8 cellular contexts compared by ENCODE assay signal in the genomic region with DNA sequence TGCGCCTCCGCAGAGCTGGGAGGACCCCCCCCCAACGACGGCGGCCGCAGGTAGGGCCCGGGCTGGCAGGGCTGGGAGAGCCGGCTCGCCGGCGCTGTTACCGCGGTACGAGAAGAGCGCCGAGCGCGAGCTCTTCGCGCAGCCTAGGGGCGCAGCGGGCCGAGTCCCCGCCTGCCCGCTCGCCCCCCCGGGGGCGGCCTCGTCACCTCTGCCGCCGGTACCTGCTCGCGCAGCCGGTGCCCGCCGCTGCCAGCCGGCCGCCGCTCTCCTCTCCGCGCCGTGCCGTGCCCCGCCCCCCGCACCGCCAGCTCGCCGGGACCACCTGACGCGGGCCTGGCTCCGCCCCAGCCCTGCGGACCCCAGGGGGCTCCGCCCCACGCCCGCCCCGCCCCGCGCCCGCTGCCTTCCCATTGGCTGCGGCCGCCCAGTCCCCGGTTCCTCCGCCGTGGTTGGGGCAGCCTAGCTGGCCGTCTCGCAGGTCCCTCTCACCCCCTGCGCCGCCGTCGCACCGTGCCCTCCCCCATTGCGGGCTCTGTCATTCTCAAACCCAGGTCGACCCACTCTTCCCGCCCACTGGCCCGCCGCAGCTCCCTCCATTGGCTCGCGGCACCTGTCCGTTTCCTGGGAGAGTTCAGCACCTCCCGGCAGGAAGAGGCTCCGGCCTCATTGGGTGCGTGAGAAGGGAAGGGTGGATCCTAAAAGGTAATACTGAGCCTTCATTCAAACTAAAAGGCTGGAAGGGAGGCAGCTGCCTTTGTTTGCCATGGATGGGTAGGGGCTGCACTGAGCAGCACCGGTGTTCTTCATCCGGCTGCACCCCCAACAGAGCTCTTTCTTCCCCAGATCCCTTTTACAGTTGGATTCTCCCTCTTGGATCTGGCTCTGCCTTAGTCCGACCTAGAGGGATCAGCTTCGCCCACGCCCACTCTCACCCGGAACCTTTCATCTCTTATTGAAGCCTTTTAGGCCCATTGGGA. TPM values are rescaled to one million over a fixed set of nuclear protein-coding genes. Genes with fewer than 3 reads are reported as not detected.
DNase-seq lines count a peak whose midpoint lies in the region; ATAC-seq and TF ChIP-seq lines count a peak whose summit lies in the region.

TSS of gene MAP3K9 (minus strand) at position 276 of the 977 bp plus-strand sequence. CDS start 342 bp downstream, outside the sequence.

- ATAC-seq in GM21619 (IDR thresholded peaks at IDR 0.05; ENCODE audit: unreplicated experiment) = peak; percentile 87
- ATAC-seq in activated T-cell treated with anti-CD3 and anti-CD28 coated beads, Interleukin-2, amount 50 U/mL, for 72 hours (replicated peaks in 1 of 2) = peak; percentile 82 to 86
- peak; percentile 94 for ATAC-seq in stimulated activated naive CD8-positive, alpha-beta T cell treated with anti-CD3 and anti-CD28 coated beads, Interleukin-15, Interleukin-2, amounts not matched to agents 100 U/mL and 50 U/mL, for 24 hours

- TF ChIP-seq CTCF in fibroblast of mammary gland (conservative IDR thresholded peaks at IDR 0.05; ENCODE audit: control insufficient read depth, insufficient read depth, low read depth, low read length) = no peak
- TF ChIP-seq CTCF in nephron (IDR thresholded peaks at IDR 0.05; ENCODE audit: unreplicated experiment in 3 of 3) = no peak

- DNase-seq in DMS53 (lab: John Stamatoyannopoulos, UW) (peak; percentile 97), fibroblast of mammary gland (ENCODE audit: low read depth) (no peak)
- peak; percentile 95 for DNase-seq in Jurkat, Clone E6-1 (ENCODE audit: low read depth, low spot score)
- DNase-seq in activated T-cell treated with anti-CD3 and anti-CD28 coated beads, Interleukin-2, amount 50 U/mL, for 72 hours = peak; percentile 89 to 92
- DNase-seq in stimulated activated naive CD8-positive, alpha-beta T cell treated with anti-CD3 and anti-CD28 coated beads, Interleukin-15, Interleukin-2, amounts not matched to agents 100 U/mL and 50 U/mL, for 24 hours = peak; percentile 94

- peak within 1 kb of the TSS; percentile 68 for H3K4me3 ChIP-seq in Jurkat, Clone E6-1 (ENCODE audit: low read length)
- peak within 1 kb of the TSS; percentile 46 for H3K4me3 ChIP-seq in fibroblast of mammary gland (ENCODE audit: control insufficient read depth, low read depth, low read length)

- H3K9me3 Mint-ChIP-seq in activated T-cell treated with anti-CD3 and anti-CD28 coated beads, Interleukin-2, amount 50 U/mL, for 72 hours = no peaks in the 10 kb centered on the region
- no peaks in the 10 kb centered on the region for H3K9me3 Mint-ChIP-seq in nephron

- peak within 1 kb of the TSS; percentile 32 for H3K27ac Mint-ChIP-seq in activated T-cell treated with anti-CD3 and anti-CD28 coated beads, Interleukin-2, amount 50 U/mL, for 72 hours
- peak within 1 kb of the TSS in 1 of 3 experiments; percentile 22 for H3K27ac Mint-ChIP-seq in nephron

- H3K4me1 Mint-ChIP-seq in activated T-cell treated with anti-CD3 and anti-CD28 coated beads, Interleukin-2, amount 50 U/mL, for 72 hours (ENCODE audit: low read depth) = peaks cover 14% of the 10 kb centered on the region
- H3K4me1 Mint-ChIP-seq in nephron = no peaks in the 10 kb centered on the region

- peak within 1 kb of the TSS in 1 of 2 donors; percentile 82 for H3K4me3 Mint-ChIP-seq in activated T-cell treated with anti-CD3 and anti-CD28 coated beads, Interleukin-2, amount 50 U/mL, for 72 hours
- peak within 1 kb of the TSS; percentile 74 to 82 (median 82) for H3K4me3 Mint-ChIP-seq in nephron

- peaks cover 0 to 2% of the 10 kb centered on the region in 2 donors for H3K36me3 Mint-ChIP-seq in activated T-cell treated with anti-CD3 and anti-CD28 coated beads, Interleukin-2, amount 50 U/mL, for 72 hours (ENCODE audit: insufficient read depth in 2 of 2)
- no peaks in the 10 kb centered on the region for H3K36me3 Mint-ChIP-seq in nephron (ENCODE audit: low read depth)

- H3K27me3 Mint-ChIP-seq in activated T-cell treated with anti-CD3 and anti-CD28 coated beads, Interleukin-2, amount 50 U/mL, for 72 hours (ENCODE audit: low read depth) = peaks cover 5% of the 10 kb centered on the region
- peaks cover 22% of the 10 kb centered on the region for H3K27me3 Mint-ChIP-seq in nephron (ENCODE audit: low read depth)

TF ChIP-seq in PFSK-1, 5 proteins besides CTCF, POLR2A, EP300 and RAD21:
- TF ChIP-seq FOXP2 (optimal IDR thresholded peaks at IDR 0.05; ENCODE audit: borderline replicate concordance, extremely low read depth, extremely low read length, insufficient read depth) (peak; percentile 53), TAF1 (IDR thresholded peaks at IDR 0.05; ENCODE audit: borderline replicate concordance, insufficient read depth, low read length) (peak; percentile 18; the same call in 1 of the 2 replicates), REST (IDR thresholded peaks at IDR 0.05; ENCODE audit: insufficient read depth in 1 of 2, low read depth in 2 of 2, low read length in 2 of 2) (no peak)

RNA-seq across cellular contexts. Expression of gene MAP3K9, which starts in this region (rescaled TPM):
- polyA plus RNA-seq in Jurkat, Clone E6-1 (2012; ENCODE audit: insufficient read depth, insufficient read length) = 3.0 TPM
- 1.7 TPM for polyA plus RNA-seq in PFSK-1 (2012; ENCODE audit: insufficient read length, low read depth)
- 1 to 10 TPM; 6.2 to 7.5 TPM for total RNA-seq in activated T-cell treated with anti-CD3 and anti-CD28 coated beads, Interleukin-2, amount 50 U/mL, for 72 hours
